In the genomic region with DNA sequence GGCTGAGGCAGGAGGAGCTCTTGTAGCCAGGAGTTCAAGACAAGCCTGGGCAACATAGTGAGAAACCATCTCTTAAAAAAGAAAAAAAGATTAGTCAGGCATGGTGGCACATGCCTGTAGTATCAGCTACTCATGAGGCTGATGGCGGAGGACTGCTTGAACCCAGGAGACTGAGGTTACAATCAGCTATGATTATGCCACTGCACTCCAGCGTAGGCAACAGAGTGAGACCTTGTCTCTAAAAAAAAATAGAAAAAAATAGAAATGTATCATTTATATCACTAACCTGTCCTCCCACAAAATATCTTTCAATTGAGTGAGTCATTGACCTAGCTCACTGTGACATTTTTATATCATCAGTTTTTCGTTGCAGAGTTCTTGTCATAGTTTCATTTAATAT, we compare ENCODE assay signal across 20 cellular contexts.
"Had no signal": no experiment of that assay in that cellular context is flagged by ENCODE, and none has a peak within 500 bp of the region (broad histone marks: within the 10 kb centered on the region; RNA-seq: fewer than 3 reads in every experiment).

No MANE protein-coding gene starts in this region.

- H3K4me3 Mint-ChIP-seq: brain had no signal

- H3K27me3 Mint-ChIP-seq: brain had no signal

- H3K9me3 Mint-ChIP-seq: brain had no signal

- ATAC-seq: activated T-cell treated with anti-CD3 and anti-CD28 coated beads, Interleukin-2, amount 50 U/mL, for 72 hours; K562 had no signal

- H3K27ac Mint-ChIP-seq: activated T-cell treated with anti-CD3 and anti-CD28 coated beads, Interleukin-2, amount 50 U/mL, for 72 hours; brain had no signal

- DNase-seq: activated CD4-positive, alpha-beta T cell treated with anti-CD3 and anti-CD28 coated beads for 1 hour; activated CD4-positive, alpha-beta T cell treated with anti-CD3 and anti-CD28 coated beads, Interleukin-2, amount 50 U/mL, for 4 hours; activated CD8-positive, alpha-beta memory T cell treated with anti-CD3 and anti-CD28 coated beads for 24 hours; amniotic stem cell; Karpas-422; MM.1S; NCI-H1105 treated with DMSO at 0.1 percent for 48 hours; NCI-H1436 treated with DMSO at 0.1 percent for 48 hours; NCI-H187; NCI-H2081; NCI-H524; Peyer's patch; Right ventricle myocardium superior; SJCRH30; SK-N-SH; T-helper 1 cell had no signal

- H3K27ac ChIP-seq: Peyer's patch, RWPE1, SJCRH30 had no signal
